ENCODE assay signal across 25 cellular contexts in genomic region chr1:54952950-54953718, GRCh38. TPM values are rescaled to one million over a fixed set of nuclear protein-coding genes. Genes with fewer than 3 reads are reported as not detected.
DNase-seq lines count a peak whose midpoint lies in the region; ATAC-seq and TF ChIP-seq lines count a peak whose summit lies in the region.
"Had no signal": no experiment of that assay in that cellular context is flagged by ENCODE, and none has a peak within 500 bp of the region (broad histone marks: within the 10 kb centered on the region; RNA-seq: fewer than 3 reads in every experiment).

No MANE protein-coding gene starts in this region.

- CTCF ChIA-PET in activated CD8-positive, alpha-beta T cell treated with anti-CD3 and anti-CD28 coated beads for 36 hours (lab: Charles Lee): interaction anchor here (1.3 to 4.3 kb wide), 5 partner anchors 8 to 69 kb away, joined by 3 to 24 read pairs (median 3); no protein-coding TSS in a partner anchor
- CTCF ChIA-PET in activated CD4-positive, alpha-beta memory T cell treated with anti-CD3 and anti-CD28 coated beads for 36 hours (lab: Charles Lee): interaction anchor here (0.6 to 10.0 kb wide), 5 partner anchors 8 to 440 kb away, joined by 3 to 261 read pairs (median 4); partner anchors contain the start of gene BSND

- POLR2A ChIA-PET in activated CD8-positive, alpha-beta T cell treated with anti-CD3 and anti-CD28 coated beads for 36 hours (lab: Charles Lee): no interaction called here
- POLR2A ChIA-PET in activated CD4-positive, alpha-beta memory T cell treated with anti-CD3 and anti-CD28 coated beads for 36 hours (lab: Charles Lee): no interaction called here

- H3K36me3 ChIP-seq in esophagus muscularis mucosa: no peaks in the 10 kb centered on the region
- H3K36me3 ChIP-seq: BE2C, cardiac muscle cell, neural progenitor cell had no signal

- H3K4me1 Mint-ChIP-seq in activated CD4-positive, alpha-beta T cell treated with anti-CD3 and anti-CD28 coated beads, Interleukin-2, amount 10 ng/mL, durations not matched to agents 24 days and 14 days: peaks cover 10% of the 10 kb centered on the region
- peaks cover 2% of the 10 kb centered on the region for H3K4me1 Mint-ChIP-seq in activated CD8-positive, alpha-beta T cell treated with anti-CD3 and anti-CD28 coated beads for 36 hours (ENCODE audit: low read depth)
- H3K4me1 Mint-ChIP-seq in activated CD4-positive, alpha-beta memory T cell treated with anti-CD3 and anti-CD28 coated beads for 36 hours (ENCODE audit: low read depth): peaks cover 9% of the 10 kb centered on the region

- no peak overlapping the region for H3K27ac Mint-ChIP-seq in activated CD4-positive, alpha-beta T cell treated with anti-CD3 and anti-CD28 coated beads, Interleukin-2, amount 10 ng/mL, durations not matched to agents 24 days and 14 days
- no peak overlapping the region for H3K27ac Mint-ChIP-seq in activated CD8-positive, alpha-beta T cell treated with anti-CD3 and anti-CD28 coated beads for 36 hours
- H3K27ac Mint-ChIP-seq in activated CD4-positive, alpha-beta memory T cell treated with anti-CD3 and anti-CD28 coated beads for 36 hours: no peak overlapping the region
- H3K27ac Mint-ChIP-seq: activated naive CD8-positive, alpha-beta T cell treated with anti-CD3 and anti-CD28 coated beads, Interleukin-2, amount 10 ng/mL, durations not matched to agents 7 days and 5 days; neural progenitor cell; stimulated activated effector memory CD8-positive, alpha-beta T cell treated with anti-CD3 and anti-CD28 coated beads, Interleukin-12 subunit alpha, Interleukin-12 subunit beta, amount 100 ng/mL, for 72 hours; T-helper 1 cell treated with Interleukin-12 subunit alpha and Interleukin-12 subunit beta and Interleukin-4 antibody, amounts not matched to agents 30 μg/mL and 1 μg/mL, for 36 hours; WTC11 had no signal

- no peaks in the 10 kb centered on the region for H3K27me3 ChIP-seq in esophagus muscularis mucosa
- H3K27me3 ChIP-seq: BE2C, cardiac muscle cell, neural progenitor cell had no signal

- no peak for TF ChIP-seq CTCF in esophagus muscularis mucosa (IDR thresholded peaks at IDR 0.05)
- no peak for TF ChIP-seq CTCF in activated CD8-positive, alpha-beta T cell treated with anti-CD3 and anti-CD28 coated beads for 36 hours (IDR thresholded peaks at IDR 0.05)

- TF ChIP-seq POLR2A in esophagus muscularis mucosa (IDR thresholded peaks at IDR 0.05; ENCODE audit: low read depth): no peak

- no peak for ATAC-seq in activated CD8-positive, alpha-beta T cell treated with anti-CD3 and anti-CD28 coated beads for 36 hours
- ATAC-seq: Right ventricle myocardium inferior; stimulated activated effector memory CD8-positive, alpha-beta T cell treated with anti-CD3 and anti-CD28 coated beads, Interleukin-12 subunit alpha, Interleukin-12 subunit beta, amount 100 ng/mL, for 72 hours; WTC11 had no signal

- H3K4me3 Mint-ChIP-seq in activated CD4-positive, alpha-beta T cell treated with anti-CD3 and anti-CD28 coated beads, Interleukin-2, amount 10 ng/mL, durations not matched to agents 24 days and 14 days: no peak overlapping the region
- H3K4me3 Mint-ChIP-seq in activated CD8-positive, alpha-beta T cell treated with anti-CD3 and anti-CD28 coated beads for 36 hours: no peak overlapping the region
- no peak overlapping the region for H3K4me3 Mint-ChIP-seq in activated CD4-positive, alpha-beta memory T cell treated with anti-CD3 and anti-CD28 coated beads for 36 hours
- H3K4me3 Mint-ChIP-seq: activated naive CD8-positive, alpha-beta T cell treated with anti-CD3 and anti-CD28 coated beads, Interleukin-2, amount 10 ng/mL, durations not matched to agents 7 days and 5 days; neural progenitor cell; stimulated activated effector memory CD8-positive, alpha-beta T cell treated with anti-CD3 and anti-CD28 coated beads, Interleukin-12 subunit alpha, Interleukin-12 subunit beta, amount 100 ng/mL, for 72 hours; T-helper 1 cell treated with Interleukin-12 subunit alpha and Interleukin-12 subunit beta and Interleukin-4 antibody, amounts not matched to agents 30 μg/mL and 1 μg/mL, for 36 hours; WTC11 had no signal

- peaks cover 4% of the 10 kb centered on the region for H3K27me3 Mint-ChIP-seq in activated CD4-positive, alpha-beta T cell treated with anti-CD3 and anti-CD28 coated beads, Interleukin-2, amount 10 ng/mL, durations not matched to agents 24 days and 14 days
- H3K27me3 Mint-ChIP-seq in activated CD8-positive, alpha-beta T cell treated with anti-CD3 and anti-CD28 coated beads for 36 hours: peaks cover 3% of the 10 kb centered on the region
- H3K27me3 Mint-ChIP-seq in activated CD4-positive, alpha-beta memory T cell treated with anti-CD3 and anti-CD28 coated beads for 36 hours: peaks cover 4% of the 10 kb centered on the region

- peaks cover 11 to 12% (median 12%) of the 10 kb centered on the region in 4 donors for H3K4me1 ChIP-seq in esophagus muscularis mucosa
- H3K4me1 ChIP-seq: BE2C, neural progenitor cell had no signal

- H3K9me3 Mint-ChIP-seq in activated CD4-positive, alpha-beta T cell treated with anti-CD3 and anti-CD28 coated beads, Interleukin-2, amount 10 ng/mL, durations not matched to agents 24 days and 14 days: peaks cover 4% of the 10 kb centered on the region
- peaks cover 4% of the 10 kb centered on the region for H3K9me3 Mint-ChIP-seq in activated CD8-positive, alpha-beta T cell treated with anti-CD3 and anti-CD28 coated beads for 36 hours
- peaks cover 9% of the 10 kb centered on the region for H3K9me3 Mint-ChIP-seq in activated CD4-positive, alpha-beta memory T cell treated with anti-CD3 and anti-CD28 coated beads for 36 hours
- H3K9me3 Mint-ChIP-seq: activated naive CD8-positive, alpha-beta T cell treated with anti-CD3 and anti-CD28 coated beads, Interleukin-2, amount 10 ng/mL, durations not matched to agents 7 days and 5 days had no signal

- 87% methylated on average over 4 of the region's 4 CpGs for WGBS in esophagus muscularis mucosa

- H3K36me3 Mint-ChIP-seq in activated CD4-positive, alpha-beta T cell treated with anti-CD3 and anti-CD28 coated beads, Interleukin-2, amount 10 ng/mL, durations not matched to agents 24 days and 14 days (ENCODE audit: low read depth): no peaks in the 10 kb centered on the region
- H3K36me3 Mint-ChIP-seq in activated CD8-positive, alpha-beta T cell treated with anti-CD3 and anti-CD28 coated beads for 36 hours (ENCODE audit: low read depth): no peaks in the 10 kb centered on the region
- no peaks in the 10 kb centered on the region for H3K36me3 Mint-ChIP-seq in activated CD4-positive, alpha-beta memory T cell treated with anti-CD3 and anti-CD28 coated beads for 36 hours
- H3K36me3 Mint-ChIP-seq: activated naive CD8-positive, alpha-beta T cell treated with anti-CD3 and anti-CD28 coated beads, Interleukin-2, amount 10 ng/mL, durations not matched to agents 7 days and 5 days; neural progenitor cell; stimulated activated effector memory CD8-positive, alpha-beta T cell treated with anti-CD3 and anti-CD28 coated beads, Interleukin-12 subunit alpha, Interleukin-12 subunit beta, amount 100 ng/mL, for 72 hours had no signal

- H3K9me3 ChIP-seq in esophagus muscularis mucosa: peaks cover 0 to 4% (median 0%) of the 10 kb centered on the region in 4 donors
- H3K9me3 ChIP-seq: BE2C had no signal

- intact Hi-C loops in activated CD4-positive, alpha-beta T cell treated with anti-CD3 and anti-CD28 coated beads, Interleukin-2, amount 10 ng/mL, durations not matched to agents 24 days and 14 days (cut with micrococcal nuclease): loop anchor here (5.0 kb wide), 1 partner anchor 1629 kb away; no protein-coding TSS in a partner anchor
- intact Hi-C loops in esophagus muscularis mucosa (cut with DNase I): no loop called here
- intact Hi-C loops in activated CD8-positive, alpha-beta T cell treated with anti-CD3 and anti-CD28 coated beads for 36 hours (cut with micrococcal nuclease): no loop called here
- intact Hi-C loops in activated CD4-positive, alpha-beta memory T cell treated with anti-CD3 and anti-CD28 coated beads for 36 hours (cut with micrococcal nuclease): loop anchor here (5.0 kb wide), 1 partner anchor 66 kb away; the partner anchor contains the start of gene DHCR24

- DNase-seq in activated CD4-positive, alpha-beta T cell treated with anti-CD3 and anti-CD28 coated beads, Interleukin-2, amount 10 ng/mL, durations not matched to agents 24 days and 14 days: peak; percentile 35
- no peak for DNase-seq in activated CD4-positive, alpha-beta T cell treated with anti-CD3 and anti-CD28 coated beads, Interleukin-2, amount 50 U/mL, for 48 hours
- peak; percentile 15 for DNase-seq in SW480 (ENCODE audit: low spot score)
- peak; percentile 74 for DNase-seq in esophagus muscularis mucosa (ENCODE audit: extremely low spot score)
- DNase-seq in renal cortical epithelial cell (ENCODE audit: low read depth): peak; percentile 94
- no peak for DNase-seq in HUDEP-2 (lab: John Stamatoyannopoulos, UW; ENCODE audit: unreplicated experiment in 76 of 76)
- no peak for DNase-seq in activated CD8-positive, alpha-beta T cell treated with anti-CD3 and anti-CD28 coated beads for 36 hours
- no peak for DNase-seq in activated CD4-positive, alpha-beta memory T cell treated with anti-CD3 and anti-CD28 coated beads for 36 hours
- DNase-seq: activated naive CD8-positive, alpha-beta T cell treated with anti-CD3 and anti-CD28 coated beads, Interleukin-2, amount 10 ng/mL, durations not matched to agents 7 days and 5 days; BE2C; effector CD8-positive, alpha-beta T cell; MV-4-11; NCI-H187; NCI-H345; NK-92 treated with Interleukin-12 subunit alpha and Interleukin-12 subunit beta, amount 100 ng/mL, for 24 hours; stimulated activated CD4-positive, alpha-beta T cell treated with anti-CD3 and anti-CD28 coated beads, Interleukin-12 subunit alpha, Interleukin-12 subunit beta, amount 100 ng/mL, for 4 hours had no signal

- H3K4me3 ChIP-seq in esophagus muscularis mucosa: no peak overlapping the region
- H3K4me3 ChIP-seq: cardiac muscle cell, neural progenitor cell had no signal

- no peak for TF ChIP-seq EP300 in esophagus muscularis mucosa (IDR thresholded peaks at IDR 0.05)

- no peak overlapping the region for H3K27ac ChIP-seq in esophagus muscularis mucosa (replicated peaks in 1 of 4)
- H3K27ac ChIP-seq: 22Rv1, cardiac muscle cell, neural progenitor cell had no signal

RNA-seq across cellular contexts. Expression of gene TMEM61, which starts 27.3 kb away (rescaled TPM):
- total RNA-seq in activated CD4-positive, alpha-beta T cell treated with anti-CD3 and anti-CD28 coated beads, Interleukin-2, amount 10 ng/mL, durations not matched to agents 24 days and 14 days: not detected in 2 replicates
- total RNA-seq in esophagus muscularis mucosa (1 to 10 TPM in 1 of 4 donors, under 1 TPM in 2, not detected in 1; 0.66 to 2.5 (median 0.84) TPM), renal cortical epithelial cell (0.35 TPM in 1 of 2 replicates, not detected in the other)
- total RNA-seq in activated CD8-positive, alpha-beta T cell treated with anti-CD3 and anti-CD28 coated beads for 36 hours: not detected
- not detected for total RNA-seq in activated CD4-positive, alpha-beta memory T cell treated with anti-CD3 and anti-CD28 coated beads for 36 hours
- total RNA-seq: activated CD8-positive, alpha-beta memory T cell treated with anti-CD3 and anti-CD28 coated beads for 36 hours; activated naive CD8-positive, alpha-beta T cell treated with anti-CD3 and anti-CD28 coated beads, Interleukin-2, amount 10 ng/mL, durations not matched to agents 7 days and 5 days; cardiac muscle cell; pulmonary artery endothelial cell; Right ventricle myocardium inferior had no signal

RNA-seq across cellular contexts. Expression of gene BSND, which starts 45.6 kb away (rescaled TPM):
- not detected in 2 replicates for total RNA-seq in activated CD4-positive, alpha-beta T cell treated with anti-CD3 and anti-CD28 coated beads, Interleukin-2, amount 10 ng/mL, durations not matched to agents 24 days and 14 days
- total RNA-seq in esophagus muscularis mucosa (not detected), renal cortical epithelial cell (0.45 TPM in 1 of 2 replicates, not detected in the other)
- total RNA-seq in activated CD8-positive, alpha-beta T cell treated with anti-CD3 and anti-CD28 coated beads for 36 hours: not detected
- total RNA-seq in activated CD4-positive, alpha-beta memory T cell treated with anti-CD3 and anti-CD28 coated beads for 36 hours: not detected
- total RNA-seq: activated CD8-positive, alpha-beta memory T cell treated with anti-CD3 and anti-CD28 coated beads for 36 hours; activated naive CD8-positive, alpha-beta T cell treated with anti-CD3 and anti-CD28 coated beads, Interleukin-2, amount 10 ng/mL, durations not matched to agents 7 days and 5 days; cardiac muscle cell; pulmonary artery endothelial cell; Right ventricle myocardium inferior had no signal

Comparison
In these comparisons a context has a peak if more than half of its experiments do, and no peak if none do; other contexts are left out.
1. DNase-seq: peak in activated CD4-positive, alpha-beta T cell treated with anti-CD3 and anti-CD28 coated beads, Interleukin-2, amount 10 ng/mL, durations not matched to agents 24 days and 14 days (single experiment), SW480 (single experiment), esophagus muscularis mucosa (single experiment) and renal cortical epithelial cell (single experiment); none in activated CD4-positive, alpha-beta T cell treated with anti-CD3 and anti-CD28 coated beads, Interleukin-2, amount 50 U/mL, for 48 hours (0 of 2), HUDEP-2 (0 of 76), activated CD8-positive, alpha-beta T cell treated with anti-CD3 and anti-CD28 coated beads for 36 hours (single experiment) and activated CD4-positive, alpha-beta memory T cell treated with anti-CD3 and anti-CD28 coated beads for 36 hours (single experiment).
2. intact Hi-C loops: an anchor here in activated CD4-positive, alpha-beta T cell treated with anti-CD3 and anti-CD28 coated beads, Interleukin-2, amount 10 ng/mL, durations not matched to agents 24 days and 14 days (5.0 kb wide) and activated CD4-positive, alpha-beta memory T cell treated with anti-CD3 and anti-CD28 coated beads for 36 hours (5.0 kb wide); none called in esophagus muscularis mucosa and activated CD8-positive, alpha-beta T cell treated with anti-CD3 and anti-CD28 coated beads for 36 hours.